Comparison of ENCODE assay signal across 8 cellular contexts in the genomic region with DNA sequence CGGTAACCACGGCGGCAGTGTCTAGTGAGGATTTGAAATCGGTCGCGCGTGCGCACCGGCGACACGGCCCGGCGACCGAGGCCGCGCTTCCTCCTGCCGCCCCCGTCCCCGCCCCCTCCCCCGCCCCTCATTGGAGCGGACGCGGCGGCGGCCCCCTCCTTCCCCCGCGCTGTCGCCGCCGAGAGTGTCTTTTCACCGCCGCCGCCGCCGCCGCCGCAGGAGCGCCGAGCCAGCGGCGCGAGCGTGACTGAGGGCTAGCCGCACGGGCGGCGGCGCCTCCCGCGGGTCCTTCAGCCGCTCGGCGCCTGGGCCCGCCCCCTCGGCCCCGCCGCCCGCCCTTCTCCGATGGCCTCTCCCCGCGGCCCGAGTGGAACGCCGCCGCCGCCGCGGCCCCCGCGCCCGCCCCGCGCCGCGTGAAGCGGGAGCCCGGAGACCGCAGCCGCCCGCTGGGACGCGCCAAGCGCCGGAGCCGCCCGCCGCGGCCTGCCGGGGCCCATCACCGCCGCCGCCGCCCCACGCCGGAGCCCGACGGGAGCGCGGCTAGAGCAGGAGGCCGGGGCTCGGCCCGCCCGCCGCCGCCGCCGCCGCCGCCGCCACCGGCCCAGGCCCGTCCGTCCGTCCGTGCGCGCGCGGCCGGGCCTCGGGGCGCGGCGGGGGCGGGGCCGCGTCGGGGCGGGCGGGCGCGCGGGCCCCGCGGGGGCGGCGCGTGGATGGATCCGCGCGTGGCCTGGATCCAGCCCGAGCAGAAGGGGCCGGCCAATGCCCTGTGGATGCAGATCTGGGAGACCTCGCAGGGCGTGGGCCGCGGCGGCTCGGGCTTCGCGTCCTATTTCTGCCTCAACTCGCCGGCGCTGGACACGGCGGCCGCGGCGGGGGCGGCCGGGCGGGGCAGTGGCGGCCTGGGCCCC. TPM values are rescaled to one million over a fixed set of nuclear protein-coding genes. Genes with fewer than 3 reads are reported as not detected.
DNase-seq lines count a peak whose midpoint lies in the region; ATAC-seq and TF ChIP-seq lines count a peak whose summit lies in the region.

TSS of gene TENT4A (plus strand) at position 159 of the 908 bp plus-strand sequence. CDS start at position 711, 552 bp downstream.

- peak; percentile 11 for ATAC-seq in HG03025 (IDR thresholded peaks at IDR 0.05; ENCODE audit: low FRiP score, unreplicated experiment)
- ATAC-seq in upper lobe of right lung = peak; percentile 1

- H3K9me3 Mint-ChIP-seq in activated T-cell treated with anti-CD3 and anti-CD28 coated beads, Interleukin-2, amount 50 U/mL, for 24 hours = no peaks in the 10 kb centered on the region
- no peaks in the 10 kb centered on the region for H3K9me3 Mint-ChIP-seq in endodermal cell
- no peaks in the 10 kb centered on the region for H3K9me3 Mint-ChIP-seq in mesothelial cell of epicardium

- H3K27ac Mint-ChIP-seq in activated T-cell treated with anti-CD3 and anti-CD28 coated beads, Interleukin-2, amount 50 U/mL, for 24 hours = peak within 1 kb of the TSS; percentile 97
- peak within 1 kb of the TSS; percentile 89 for H3K27ac Mint-ChIP-seq in endodermal cell
- peak within 1 kb of the TSS; percentile 94 for H3K27ac Mint-ChIP-seq in mesothelial cell of epicardium

- H3K27me3 Mint-ChIP-seq in activated T-cell treated with anti-CD3 and anti-CD28 coated beads, Interleukin-2, amount 50 U/mL, for 24 hours = no peaks in the 10 kb centered on the region
- peaks cover 19% of the 10 kb centered on the region for H3K27me3 Mint-ChIP-seq in endodermal cell (ENCODE audit: insufficient read depth)
- peaks cover 2% of the 10 kb centered on the region for H3K27me3 Mint-ChIP-seq in mesothelial cell of epicardium (ENCODE audit: low read depth)

- H3K9ac ChIP-seq in endodermal cell (ENCODE audit: extremely low read depth, low read length, poor library complexity, severe bottlenecking) = peak within 1 kb of the TSS; percentile 51

- H3K27ac ChIP-seq in endodermal cell (ENCODE audit: low read depth, low read length) (peak within 1 kb of the TSS; percentile 94), upper lobe of right lung (peak within 1 kb of the TSS; percentile 96)

- intact Hi-C loops in upper lobe of right lung (cut with DNase I) = no loop called here

- H3K4me1 ChIP-seq in endodermal cell (ENCODE audit: control insufficient read depth, insufficient read depth, low read length) (peaks cover 6% of the 10 kb centered on the region), upper lobe of right lung (peaks cover 36% of the 10 kb centered on the region)

- peak within 1 kb of the TSS; percentile 90 for H3K4me3 ChIP-seq in endodermal cell (ENCODE audit: low read length)
- peak within 1 kb of the TSS; percentile 83 for H3K4me3 ChIP-seq in upper lobe of right lung

- peaks cover 46% of the 10 kb centered on the region for H3K4me1 Mint-ChIP-seq in activated T-cell treated with anti-CD3 and anti-CD28 coated beads, Interleukin-2, amount 50 U/mL, for 24 hours (ENCODE audit: low read depth)
- H3K4me1 Mint-ChIP-seq in endodermal cell (peaks cover 24% of the 10 kb centered on the region), mesothelial cell of epicardium (peaks cover 43% of the 10 kb centered on the region)

- no peak for DNase-seq in activated T-cell treated with anti-CD3 and anti-CD28 coated beads, Interleukin-2, amount 50 U/mL, for 24 hours
- no peak for DNase-seq in activated T-cell treated with anti-CD3 and anti-CD28 coated beads for 4 hours
- DNase-seq in T-helper 2 cell = peak in 3 of 5 experiments; percentile 19 to 95 (median 20)
- no peak for DNase-seq in endodermal cell
- DNase-seq in mesothelial cell of epicardium (ENCODE audit: low spot score in 2 of 2, unreplicated experiment in 2 of 2) = no peak
- peak; percentile 75 for DNase-seq in upper lobe of right lung
- no peak for DNase-seq in NCI-H510A treated with DMSO at 0.1 percent for 48 hours (lab: John Stamatoyannopoulos, UW)

- H3K9me3 ChIP-seq in endodermal cell (ENCODE audit: control insufficient read depth, low read length) (no peaks in the 10 kb centered on the region), upper lobe of right lung (no peaks in the 10 kb centered on the region)

- H3K36me3 Mint-ChIP-seq in activated T-cell treated with anti-CD3 and anti-CD28 coated beads, Interleukin-2, amount 50 U/mL, for 24 hours (ENCODE audit: low read depth) = peaks cover 39% of the 10 kb centered on the region
- H3K36me3 Mint-ChIP-seq in endodermal cell (ENCODE audit: low read depth) (no peaks in the 10 kb centered on the region), mesothelial cell of epicardium (no peaks in the 10 kb centered on the region)

- H3K27me3 ChIP-seq in endodermal cell (ENCODE audit: control insufficient read depth, insufficient read depth, low read length, poor library complexity, severe bottlenecking) (no peaks in the 10 kb centered on the region), upper lobe of right lung (no peaks in the 10 kb centered on the region)

- WGBS in endodermal cell (ENCODE audit: insufficient coverage in 1 of 2, insufficient read length in 1 of 2), 2 experiments = 0% methylated on average over 14 to 156 of the region's 163 CpGs

- peaks cover 10% of the 10 kb centered on the region for H3K36me3 ChIP-seq in endodermal cell (ENCODE audit: control insufficient read depth, insufficient read depth, low read length)
- H3K36me3 ChIP-seq in upper lobe of right lung = no peaks in the 10 kb centered on the region

- H3K4me3 Mint-ChIP-seq in activated T-cell treated with anti-CD3 and anti-CD28 coated beads, Interleukin-2, amount 50 U/mL, for 24 hours = peak within 1 kb of the TSS; percentile 86
- peak within 1 kb of the TSS; percentile 73 for H3K4me3 Mint-ChIP-seq in endodermal cell
- H3K4me3 Mint-ChIP-seq in mesothelial cell of epicardium = peak within 1 kb of the TSS; percentile 81

- no peak for TF ChIP-seq CTCF in endodermal cell (conservative IDR thresholded peaks at IDR 0.05)
- TF ChIP-seq CTCF in mesothelial cell of epicardium (IDR thresholded peaks at IDR 0.05; ENCODE audit: unreplicated experiment) = no peak
- TF ChIP-seq CTCF in upper lobe of right lung (IDR thresholded peaks at IDR 0.05) = no peak

RNA-seq across cellular contexts. Expression of gene TENT4A, which starts in this region (rescaled TPM):
- total RNA-seq in endodermal cell (10 to 100 TPM; 25.5 to 32.7 TPM), mesothelial cell of epicardium (38.0 to 46.3 TPM (median 45.7 TPM) in 3 replicates), upper lobe of right lung (19.9 TPM)
- polyA plus RNA-seq in endodermal cell (2013, experiment 1 of 2) = 28.5 TPM
- polyA plus RNA-seq in endodermal cell (2013, experiment 2 of 2) = 31.3 TPM

Comparison
In these comparisons a context has a peak if more than half of its experiments do, and no peak if none do; other contexts are left out.
1. DNase-seq: peak in T-helper 2 cell (3 of 5) and upper lobe of right lung (single experiment); none in activated T-cell treated with anti-CD3 and anti-CD28 coated beads, Interleukin-2, amount 50 U/mL, for 24 hours (single experiment), activated T-cell treated with anti-CD3 and anti-CD28 coated beads for 4 hours (single experiment), endodermal cell (single experiment), mesothelial cell of epicardium (0 of 2) and NCI-H510A treated with DMSO at 0.1 percent for 48 hours (single experiment).
2. Peak in every context shown above with its lines, with median percentiles within 50 percentile points of each other: H3K27ac Mint-ChIP-seq and H3K4me3 Mint-ChIP-seq.